ENCODE assay signal across 8 cellular contexts in the genomic region with DNA sequence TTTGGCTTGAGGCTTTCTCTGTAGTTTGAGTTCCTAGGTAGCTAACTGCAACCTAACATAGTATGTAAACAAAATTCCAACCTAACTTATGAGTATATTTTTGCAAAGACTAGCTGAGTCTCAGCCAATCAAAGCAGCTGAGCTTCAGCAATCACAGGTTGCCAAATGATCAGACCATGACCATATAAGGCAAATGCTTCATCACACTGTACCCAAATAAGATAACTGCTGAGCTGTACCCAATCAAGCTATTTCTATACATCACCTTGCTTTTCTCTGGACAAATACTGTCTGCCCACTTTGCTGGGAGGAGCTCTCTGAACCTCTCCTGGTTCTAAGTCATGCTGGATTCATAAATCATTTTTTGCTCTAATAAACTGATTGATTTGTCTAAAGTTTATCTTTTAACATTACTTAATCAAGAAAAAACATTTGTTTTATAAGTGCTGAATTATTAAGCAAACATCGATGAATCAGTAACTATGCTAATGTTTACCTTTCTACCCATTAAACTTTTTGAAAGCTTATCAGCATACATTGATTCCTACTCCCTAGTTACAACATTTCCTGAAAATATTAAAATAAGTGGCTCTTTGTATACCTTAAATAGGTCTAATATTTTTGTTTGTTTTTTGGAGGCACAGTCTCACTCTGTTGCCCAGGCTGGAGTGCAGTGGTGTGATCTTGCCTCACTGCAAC.
A peak's percentile ranks its signal among the peaks of the same experiment; 100 is the strongest.
DNase-seq lines count a peak whose midpoint lies in the region; ATAC-seq and TF ChIP-seq lines count a peak whose summit lies in the region.

No MANE protein-coding gene starts in this region.

- H4K20me1 ChIP-seq in SK-N-SH (ENCODE audit: insufficient read depth), result no peaks in the 10 kb centered on the region

- H3K36me3 ChIP-seq in SK-N-SH (replicated peaks in 1 of 2; ENCODE audit: control insufficient read depth in 1 of 2, insufficient read depth in 2 of 2, low read length in 1 of 2) (peaks cover 0 to 6% of the 10 kb centered on the region in 2 experiments), iPS-20b (ENCODE audit: insufficient read depth, low read depth, low read length) (no peaks in the 10 kb centered on the region)

- H3K4me3 Mint-ChIP-seq in stimulated activated naive CD8-positive, alpha-beta T cell treated with anti-CD3 and anti-CD28 coated beads, Interleukin-15, amount 100 ng/mL, for 72 hours, result no peak overlapping the region

- DNase-seq in GM12865 (ENCODE audit: low read depth) (peak; percentile 12), SK-N-SH (no peak), NCI-H2171 (lab: John Stamatoyannopoulos, UW) (no peak), DMS79 treated with DMSO at 0.1 percent for 48 hours (lab: John Stamatoyannopoulos, UW) (no peak), ACHN (no peak)
- DNase-seq in stimulated activated naive CD8-positive, alpha-beta T cell treated with anti-CD3 and anti-CD28 coated beads, Interleukin-15, amount 100 ng/mL, for 72 hours, result no peak

- ATAC-seq in HG03060 (IDR thresholded peaks at IDR 0.05; ENCODE audit: low read depth, unreplicated experiment), result peak; percentile 85
- ATAC-seq in stimulated activated naive CD8-positive, alpha-beta T cell treated with anti-CD3 and anti-CD28 coated beads, Interleukin-15, amount 100 ng/mL, for 72 hours, result no peak

- peaks cover 9% of the 10 kb centered on the region for H3K27me3 Mint-ChIP-seq in stimulated activated naive CD8-positive, alpha-beta T cell treated with anti-CD3 and anti-CD28 coated beads, Interleukin-15, amount 100 ng/mL, for 72 hours

- peaks cover 5% of the 10 kb centered on the region for H3K4me1 Mint-ChIP-seq in stimulated activated naive CD8-positive, alpha-beta T cell treated with anti-CD3 and anti-CD28 coated beads, Interleukin-15, amount 100 ng/mL, for 72 hours

- CTCF ChIA-PET in SK-N-SH (lab: Yijun Ruan, JAX), result interaction anchor here (0.6 to 0.7 kb wide), 2 partner anchors 14 to 51 kb away, joined by 3 read pairs; no protein-coding TSS in a partner anchor

- 28% methylated on average over 1 of the region's 1 CpG for WGBS in SK-N-SH (ENCODE audit: low lambda C conversion rate)

- H3F3A ChIP-seq in SK-N-SH (replicated peaks; ENCODE audit: insufficient read depth), result no peaks in the 10 kb centered on the region

- no peak overlapping the region for H3K4me2 ChIP-seq in SK-N-SH

- TF ChIP-seq EP300 in SK-N-SH (IDR thresholded peaks at IDR 0.05; ENCODE audit: borderline replicate concordance in 1 of 2, low read depth in 1 of 2, low read length in 1 of 2), result no peak

- H3K27me3 ChIP-seq in SK-N-SH (ENCODE audit: insufficient read depth) (no peaks in the 10 kb centered on the region), iPS-20b (ENCODE audit: insufficient read depth, low read length) (no peaks in the 10 kb centered on the region)

- TF ChIP-seq RAD21 in SK-N-SH (IDR thresholded peaks at IDR 0.05; ENCODE audit: low read length), result no peak

- no peak overlapping the region for H3K27ac ChIP-seq in SK-N-SH (ENCODE audit: low read depth in 2 of 2, low read length in 1 of 2)
- peak overlapping the region; percentile 67 for H3K27ac ChIP-seq in iPS-20b (ENCODE audit: low read length)

- POLR2A ChIA-PET in SK-N-SH (lab: Yijun Ruan, JAX), result no interaction called here

- TF ChIP-seq CTCF in GM12865 (IDR thresholded peaks at IDR 0.05; ENCODE audit: insufficient read depth, low read depth, low read length, missing control alignments), result no peak
- no peak for TF ChIP-seq CTCF in SK-N-SH (IDR thresholded peaks at IDR 0.05)

- H3K79me2 ChIP-seq in SK-N-SH (ENCODE audit: insufficient read depth), result no peaks in the 10 kb centered on the region

- H3K4me1 ChIP-seq in SK-N-SH (ENCODE audit: control insufficient read depth in 1 of 2, insufficient read depth in 2 of 2, low read depth in 1 of 2, low read length in 1 of 2) (no peaks in the 10 kb centered on the region), iPS-20b (ENCODE audit: insufficient read depth, low read length) (peaks cover 2% of the 10 kb centered on the region; the same call in 1 of the 2 replicates)

- in situ Hi-C loops in ACHN (cut with HindIII; ENCODE audit: low pct_ligation_motif_present, low pct_unique_long_range_greater_than_20kb, low sequenced_read_pairs), result no loop called here

- H3K4me3 ChIP-seq in GM12865 (ENCODE audit: low read depth, low read length), result no peak overlapping the region
- no peak overlapping the region for H3K4me3 ChIP-seq in SK-N-SH (ENCODE audit: low read depth in 2 of 2, low read length in 1 of 2)
- H3K4me3 ChIP-seq in iPS-20b (ENCODE audit: low read length), result no peak overlapping the region

- no peak overlapping the region for H2AFZ ChIP-seq in SK-N-SH (ENCODE audit: low read depth)

- no peak overlapping the region for H3K9ac ChIP-seq in SK-N-SH
- H3K9ac ChIP-seq in iPS-20b (ENCODE audit: low read depth, low read length), result no peak overlapping the region

- H3K9me3 ChIP-seq in SK-N-SH, result no peaks in the 10 kb centered on the region
- H3K9me3 ChIP-seq in iPS-20b (ENCODE audit: insufficient read depth, low read depth, low read length), result no peaks in the 10 kb centered on the region

- no peaks in the 10 kb centered on the region for H3K9me2 ChIP-seq in SK-N-SH

- H3K27ac Mint-ChIP-seq in stimulated activated naive CD8-positive, alpha-beta T cell treated with anti-CD3 and anti-CD28 coated beads, Interleukin-15, amount 100 ng/mL, for 72 hours, result peak overlapping the region in 1 of 2 donors; percentile 46

- H3K9me3 Mint-ChIP-seq in stimulated activated naive CD8-positive, alpha-beta T cell treated with anti-CD3 and anti-CD28 coated beads, Interleukin-15, amount 100 ng/mL, for 72 hours, result no peaks in the 10 kb centered on the region

TF ChIP-seq in SK-N-SH, 30 proteins besides CTCF, POLR2A, EP300 and RAD21:
- peak; percentile 74 for TF ChIP-seq RFX5 (IDR thresholded peaks at IDR 0.05; ENCODE audit: low read length)
- TF ChIP-seq JUND (IDR thresholded peaks at IDR 0.05), result no peak
